Comparison of ENCODE assay signal across 8 cellular contexts in genomic region chr18:7568426-7568825, GRCh38. TPM values are rescaled to one million over a fixed set of nuclear protein-coding genes. Genes with fewer than 3 reads are reported as not detected.
DNase-seq lines count a peak whose midpoint lies in the region; ATAC-seq and TF ChIP-seq lines count a peak whose summit lies in the region.

No MANE protein-coding gene starts in this region.

- peak; percentile 2 for ATAC-seq in body of pancreas
- no peak for ATAC-seq in GM21381 (IDR thresholded peaks at IDR 0.05; ENCODE audit: unreplicated experiment)
- ATAC-seq in stimulated activated naive B cell treated with anti-CD40 and anti-IgM and Interleukin-4, amounts not matched to agents 10 μg/mL and 1 μg/mL and 100 μg/mL, for 72 hours (replicated peaks): no peak
- no peak for ATAC-seq in HG02763 (IDR thresholded peaks at IDR 0.05; ENCODE audit: unreplicated experiment)

- H3K27me3 ChIP-seq in body of pancreas (no peaks in the 10 kb centered on the region), skeletal muscle tissue (ENCODE audit: control insufficient read depth in 3 of 3, insufficient read depth in 3 of 3, low read length in 3 of 3) (no peaks in the 10 kb centered on the region)

- H3K27ac Mint-ChIP-seq in stimulated activated naive B cell treated with anti-CD40 and anti-IgM and Interleukin-4, amounts not matched to agents 10 μg/mL and 1 μg/mL and 100 μg/mL, for 72 hours: no peak overlapping the region

- TF ChIP-seq POLR2A in body of pancreas (IDR thresholded peaks at IDR 0.05): no peak

- H3K4me1 Mint-ChIP-seq in stimulated activated naive B cell treated with anti-CD40 and anti-IgM and Interleukin-4, amounts not matched to agents 10 μg/mL and 1 μg/mL and 100 μg/mL, for 72 hours: peaks cover 0 to 6% of the 10 kb centered on the region in 2 donors

- no peak overlapping the region for H3K4me3 Mint-ChIP-seq in stimulated activated naive B cell treated with anti-CD40 and anti-IgM and Interleukin-4, amounts not matched to agents 10 μg/mL and 1 μg/mL and 100 μg/mL, for 72 hours

- H3K36me3 ChIP-seq in body of pancreas (replicated peaks in 1 of 2; ENCODE audit: insufficient read depth in 1 of 2, low read depth in 2 of 2): no peaks in the 10 kb centered on the region
- no peaks in the 10 kb centered on the region for H3K36me3 ChIP-seq in skeletal muscle tissue (ENCODE audit: control insufficient read depth in 3 of 3, insufficient read depth in 3 of 3, low read length in 3 of 3)

- intact Hi-C loops in body of pancreas (cut with DNase I): no loop called here

- peaks cover 0 to 6% of the 10 kb centered on the region in 2 donors for H3K36me3 Mint-ChIP-seq in stimulated activated naive B cell treated with anti-CD40 and anti-IgM and Interleukin-4, amounts not matched to agents 10 μg/mL and 1 μg/mL and 100 μg/mL, for 72 hours

- H3K9ac ChIP-seq in skeletal muscle tissue (ENCODE audit: low read depth in 1 of 3, low read length in 3 of 3): peak overlapping the region; percentile 89 to 92 (median 90)

- H3K9me3 Mint-ChIP-seq in stimulated activated naive B cell treated with anti-CD40 and anti-IgM and Interleukin-4, amounts not matched to agents 10 μg/mL and 1 μg/mL and 100 μg/mL, for 72 hours: peaks cover 5 to 6% of the 10 kb centered on the region in 2 donors

- peak; percentile 44 for DNase-seq in HK-2 (ENCODE audit: unreplicated experiment)
- DNase-seq in body of pancreas: peak; percentile 20 to 53 (median 38)
- DNase-seq in iPS-NIHi7 (ENCODE audit: extremely low spot score): peak; percentile 63
- no peak for DNase-seq in stimulated activated naive B cell treated with anti-CD40 and anti-IgM and Interleukin-4, amounts not matched to agents 10 μg/mL and 1 μg/mL and 100 μg/mL, for 72 hours
- DNase-seq in NCI-H1105 treated with DMSO at 0.1 percent for 48 hours (lab: John Stamatoyannopoulos, UW): no peak

- H3K4me3 ChIP-seq in body of pancreas (peak overlapping the region; percentile 73 to 83), skeletal muscle tissue (ENCODE audit: low read length in 3 of 3) (peak overlapping the region; percentile 76 to 88 (median 76))

- peaks cover 18% of the 10 kb centered on the region for H3K4me1 ChIP-seq in body of pancreas
- peaks cover 13 to 19% (median 17%) of the 10 kb centered on the region in 3 donors for H3K4me1 ChIP-seq in skeletal muscle tissue (ENCODE audit: control insufficient read depth in 3 of 3, insufficient read depth in 3 of 3, low read length in 3 of 3)

- H3K27ac ChIP-seq in body of pancreas (peak overlapping the region; percentile 96 to 98 (median 96)), skeletal muscle tissue (ENCODE audit: low read depth, low read length) (peak overlapping the region; percentile 95)

- TF ChIP-seq CTCF in body of pancreas (IDR thresholded peaks at IDR 0.05): peak in 4 of 7 experiments; percentile 18 to 26 (median 22)

- no peaks in the 10 kb centered on the region for H3K9me3 ChIP-seq in body of pancreas
- no peaks in the 10 kb centered on the region for H3K9me3 ChIP-seq in skeletal muscle tissue (ENCODE audit: control insufficient read depth in 3 of 3, low read length in 3 of 3)

- WGBS in body of pancreas, 2 donors: 0 to 6% methylated on average over 16 to 44 of the region's 44 CpGs

- peaks cover 47 to 48% of the 10 kb centered on the region in 2 donors for H3K27me3 Mint-ChIP-seq in stimulated activated naive B cell treated with anti-CD40 and anti-IgM and Interleukin-4, amounts not matched to agents 10 μg/mL and 1 μg/mL and 100 μg/mL, for 72 hours

RNA-seq across cellular contexts. Expression of gene PTPRM, which starts 1.3 kb away (rescaled TPM):
- total RNA-seq in body of pancreas: 10 to 100 TPM; 38.2 to 48.0 TPM
- total RNA-seq in skeletal muscle tissue: 68.9 TPM

Comparison
In these comparisons a context has a peak if more than half of its experiments do, and no peak if none do; other contexts are left out.
1. DNase-seq: peak in HK-2 (single experiment), body of pancreas (4 of 4) and iPS-NIHi7 (single experiment); none in stimulated activated naive B cell treated with anti-CD40 and anti-IgM and Interleukin-4, amounts not matched to agents 10 μg/mL and 1 μg/mL and 100 μg/mL, for 72 hours (single experiment) and NCI-H1105 treated with DMSO at 0.1 percent for 48 hours (single experiment).